Comparison of ENCODE assay signal across 2 cellular contexts in the genomic region with DNA sequence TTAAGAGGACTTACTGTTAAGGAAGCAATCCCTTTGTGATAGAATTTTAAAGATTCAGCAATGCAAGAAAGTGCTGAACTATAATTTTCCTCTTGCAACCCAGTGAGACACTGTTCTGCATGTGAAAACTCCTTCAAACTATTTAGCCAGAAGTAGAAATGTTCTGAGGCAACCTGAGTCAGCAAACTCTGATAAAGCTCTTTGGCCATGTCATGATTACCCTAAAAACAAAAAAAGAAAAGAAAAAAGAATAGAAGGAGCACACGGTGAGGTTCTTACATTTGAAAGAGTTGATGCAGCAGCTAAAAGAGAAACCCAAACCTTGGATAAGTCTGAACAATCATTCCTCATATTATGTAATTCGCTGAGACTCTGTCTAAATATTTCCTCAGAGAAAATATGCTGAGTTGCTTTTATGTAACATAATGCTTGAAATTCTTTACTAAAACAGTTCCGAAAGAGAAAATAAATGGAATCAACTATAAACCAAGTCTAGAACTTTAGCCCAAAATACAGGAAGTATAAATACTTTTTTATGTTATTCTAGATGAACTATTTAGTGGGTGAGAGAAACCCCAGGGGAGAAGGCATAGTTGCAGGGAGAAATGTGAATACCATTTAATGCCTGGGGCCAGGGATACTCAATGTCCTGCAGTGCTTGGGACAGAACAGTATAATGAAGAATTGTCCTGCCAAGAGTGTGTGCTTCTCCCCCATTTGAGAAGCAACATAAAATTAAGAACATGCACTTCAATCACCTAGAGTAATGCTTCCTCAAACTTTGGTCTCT.
TF ChIP-seq lines count a peak whose summit lies in the region.

No MANE protein-coding gene starts in this region.

TF ChIP-seq in K562, 482 proteins besides CTCF, POLR2A, EP300 and RAD21 (continues in another document):
- TF ChIP-seq GATAD2B (IDR thresholded peaks at IDR 0.05; ENCODE audit: borderline replicate concordance) (no peak), LCOR (CRISPR knock-in tag; IDR thresholded peaks at IDR 0.05) (no peak), GTF2F1 (IDR thresholded peaks at IDR 0.05; ENCODE audit: low read depth, low read length) (no peak), MAFK (IDR thresholded peaks at IDR 0.05; ENCODE audit: low read length) (peak; percentile 51), MAZ (CRISPR knock-in tag; conservative IDR thresholded peaks at IDR 0.05 in 1 of 2, IDR thresholded peaks at IDR 0.05 in 1 of 2) (no peak), KDM2B (CRISPR knock-in tag; IDR thresholded peaks at IDR 0.05) (no peak), GATA2 (CRISPR knock-in tag; IDR thresholded peaks at IDR 0.05) (no peak), ADNP (tag; IDR thresholded peaks at IDR 0.05) (no peak), MIER1 (IDR thresholded peaks at IDR 0.05; ENCODE audit: low read depth) (no peak), ZNF232 (CRISPR knock-in tag; IDR thresholded peaks at IDR 0.05) (no peak), MAFG (tag; conservative IDR thresholded peaks at IDR 0.05) (peak; percentile 92), ZNF644 (tag; IDR thresholded peaks at IDR 0.05; ENCODE audit: low read depth) (no peak), TOE1 (IDR thresholded peaks at IDR 0.05; ENCODE audit: borderline replicate concordance) (no peak), TOE1 (CRISPR knock-in tag; IDR thresholded peaks at IDR 0.05; ENCODE audit: borderline replicate concordance, low read depth) (no peak), TEAD1 (CRISPR knock-in tag; IDR thresholded peaks at IDR 0.05) (no peak), TEAD2 (tag; IDR thresholded peaks at IDR 0.05) (no peak), ZNF316 (IDR thresholded peaks at IDR 0.05) (peak; percentile 96)
- TF ChIP-seq, protein P1, sequence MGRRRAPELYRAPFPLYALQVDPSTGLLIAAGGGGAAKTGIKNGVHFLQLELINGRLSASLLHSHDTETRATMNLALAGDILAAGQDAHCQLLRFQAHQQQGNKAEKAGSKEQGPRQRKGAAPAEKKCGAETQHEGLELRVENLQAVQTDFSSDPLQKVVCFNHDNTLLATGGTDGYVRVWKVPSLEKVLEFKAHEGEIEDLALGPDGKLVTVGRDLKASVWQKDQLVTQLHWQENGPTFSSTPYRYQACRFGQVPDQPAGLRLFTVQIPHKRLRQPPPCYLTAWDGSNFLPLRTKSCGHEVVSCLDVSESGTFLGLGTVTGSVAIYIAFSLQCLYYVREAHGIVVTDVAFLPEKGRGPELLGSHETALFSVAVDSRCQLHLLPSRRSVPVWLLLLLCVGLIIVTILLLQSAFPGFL (CRISPR knock-in tag; IDR thresholded peaks at IDR 0.05): no peak
- TF ChIP-seq, protein P2, sequence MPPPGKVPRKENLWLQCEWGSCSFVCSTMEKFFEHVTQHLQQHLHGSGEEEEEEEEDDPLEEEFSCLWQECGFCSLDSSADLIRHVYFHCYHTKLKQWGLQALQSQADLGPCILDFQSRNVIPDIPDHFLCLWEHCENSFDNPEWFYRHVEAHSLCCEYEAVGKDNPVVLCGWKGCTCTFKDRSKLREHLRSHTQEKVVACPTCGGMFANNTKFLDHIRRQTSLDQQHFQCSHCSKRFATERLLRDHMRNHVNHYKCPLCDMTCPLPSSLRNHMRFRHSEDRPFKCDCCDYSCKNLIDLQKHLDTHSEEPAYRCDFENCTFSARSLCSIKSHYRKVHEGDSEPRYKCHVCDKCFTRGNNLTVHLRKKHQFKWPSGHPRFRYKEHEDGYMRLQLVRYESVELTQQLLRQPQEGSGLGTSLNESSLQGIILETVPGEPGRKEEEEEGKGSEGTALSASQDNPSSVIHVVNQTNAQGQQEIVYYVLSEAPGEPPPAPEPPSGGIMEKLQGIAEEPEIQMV (tag; conservative IDR thresholded peaks at IDR 0.05; ENCODE audit: low read depth): no peak
- TF ChIP-seq, protein P3, sequence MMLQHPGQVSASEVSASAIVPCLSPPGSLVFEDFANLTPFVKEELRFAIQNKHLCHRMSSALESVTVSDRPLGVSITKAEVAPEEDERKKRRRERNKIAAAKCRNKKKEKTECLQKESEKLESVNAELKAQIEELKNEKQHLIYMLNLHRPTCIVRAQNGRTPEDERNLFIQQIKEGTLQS (IDR thresholded peaks at IDR 0.05): no peak
- TF ChIP-seq, protein P3 (CRISPR knock-in tag; conservative IDR thresholded peaks at IDR 0.05): no peak
- TF ChIP-seq, protein P4, sequence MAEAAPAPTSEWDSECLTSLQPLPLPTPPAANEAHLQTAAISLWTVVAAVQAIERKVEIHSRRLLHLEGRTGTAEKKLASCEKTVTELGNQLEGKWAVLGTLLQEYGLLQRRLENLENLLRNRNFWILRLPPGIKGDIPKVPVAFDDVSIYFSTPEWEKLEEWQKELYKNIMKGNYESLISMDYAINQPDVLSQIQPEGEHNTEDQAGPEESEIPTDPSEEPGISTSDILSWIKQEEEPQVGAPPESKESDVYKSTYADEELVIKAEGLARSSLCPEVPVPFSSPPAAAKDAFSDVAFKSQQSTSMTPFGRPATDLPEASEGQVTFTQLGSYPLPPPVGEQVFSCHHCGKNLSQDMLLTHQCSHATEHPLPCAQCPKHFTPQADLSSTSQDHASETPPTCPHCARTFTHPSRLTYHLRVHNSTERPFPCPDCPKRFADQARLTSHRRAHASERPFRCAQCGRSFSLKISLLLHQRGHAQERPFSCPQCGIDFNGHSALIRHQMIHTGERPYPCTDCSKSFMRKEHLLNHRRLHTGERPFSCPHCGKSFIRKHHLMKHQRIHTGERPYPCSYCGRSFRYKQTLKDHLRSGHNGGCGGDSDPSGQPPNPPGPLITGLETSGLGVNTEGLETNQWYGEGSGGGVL (CRISPR knock-in tag; IDR thresholded peaks at IDR 0.05): no peak
- TF ChIP-seq, protein P5, sequence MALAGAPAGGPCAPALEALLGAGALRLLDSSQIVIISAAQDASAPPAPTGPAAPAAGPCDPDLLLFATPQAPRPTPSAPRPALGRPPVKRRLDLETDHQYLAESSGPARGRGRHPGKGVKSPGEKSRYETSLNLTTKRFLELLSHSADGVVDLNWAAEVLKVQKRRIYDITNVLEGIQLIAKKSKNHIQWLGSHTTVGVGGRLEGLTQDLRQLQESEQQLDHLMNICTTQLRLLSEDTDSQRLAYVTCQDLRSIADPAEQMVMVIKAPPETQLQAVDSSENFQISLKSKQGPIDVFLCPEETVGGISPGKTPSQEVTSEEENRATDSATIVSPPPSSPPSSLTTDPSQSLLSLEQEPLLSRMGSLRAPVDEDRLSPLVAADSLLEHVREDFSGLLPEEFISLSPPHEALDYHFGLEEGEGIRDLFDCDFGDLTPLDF (CRISPR knock-in tag; IDR thresholded peaks at IDR 0.05): no peak
- TF ChIP-seq, protein P6, sequence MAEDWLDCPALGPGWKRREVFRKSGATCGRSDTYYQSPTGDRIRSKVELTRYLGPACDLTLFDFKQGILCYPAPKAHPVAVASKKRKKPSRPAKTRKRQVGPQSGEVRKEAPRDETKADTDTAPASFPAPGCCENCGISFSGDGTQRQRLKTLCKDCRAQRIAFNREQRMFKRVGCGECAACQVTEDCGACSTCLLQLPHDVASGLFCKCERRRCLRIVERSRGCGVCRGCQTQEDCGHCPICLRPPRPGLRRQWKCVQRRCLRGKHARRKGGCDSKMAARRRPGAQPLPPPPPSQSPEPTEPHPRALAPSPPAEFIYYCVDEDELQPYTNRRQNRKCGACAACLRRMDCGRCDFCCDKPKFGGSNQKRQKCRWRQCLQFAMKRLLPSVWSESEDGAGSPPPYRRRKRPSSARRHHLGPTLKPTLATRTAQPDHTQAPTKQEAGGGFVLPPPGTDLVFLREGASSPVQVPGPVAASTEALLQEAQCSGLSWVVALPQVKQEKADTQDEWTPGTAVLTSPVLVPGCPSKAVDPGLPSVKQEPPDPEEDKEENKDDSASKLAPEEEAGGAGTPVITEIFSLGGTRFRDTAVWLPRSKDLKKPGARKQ (CRISPR knock-in tag; IDR thresholded peaks at IDR 0.05): no peak

TF ChIP-seq in HepG2, 621 proteins besides CTCF, POLR2A, EP300 and RAD21:
- TF ChIP-seq ZNF256 (CRISPR knock-in tag; conservative IDR thresholded peaks at IDR 0.05) (no peak), MAFF (IDR thresholded peaks at IDR 0.05; ENCODE audit: low read depth, low read length) (peak; percentile 57; the same call in 1 of the 2 replicates), MAFK (conservative IDR thresholded peaks at IDR 0.05 in 1 of 2, IDR thresholded peaks at IDR 0.05 in 1 of 2; ENCODE audit: low read length in 2 of 2) (peak; percentile 43 to 60; a peak in 1 of 4 replicates)
